Comparison of ENCODE assay signal across 18 cellular contexts in genomic region chrX:110219920-110220319, GRCh38.
DNase-seq lines count a peak whose midpoint lies in the region; TF ChIP-seq lines count a peak whose summit lies in the region.
"Had no signal": no experiment of that assay in that cellular context is flagged by ENCODE, and none has a peak within 500 bp of the region (broad histone marks: within the 10 kb centered on the region; RNA-seq: fewer than 3 reads in every experiment).

No MANE protein-coding gene starts in this region.

- no peak overlapping the region for H3K4me3 Mint-ChIP-seq in activated CD4-positive, alpha-beta memory T cell treated with anti-CD3 and anti-CD28 coated beads for 36 hours
- H3K4me3 Mint-ChIP-seq: H9 had no signal

- CTCF ChIA-PET in activated CD4-positive, alpha-beta memory T cell treated with anti-CD3 and anti-CD28 coated beads for 36 hours (lab: Charles Lee), result interaction anchor here (1.4 kb wide), 1 partner anchor 73 kb away, joined by 4 read pairs; no protein-coding TSS in a partner anchor

- no peak for TF ChIP-seq CTCF in cardiac fibroblast (IDR thresholded peaks at IDR 0.05; ENCODE audit: low read depth, low read length)

- no peaks in the 10 kb centered on the region for H3K36me3 Mint-ChIP-seq in activated CD4-positive, alpha-beta memory T cell treated with anti-CD3 and anti-CD28 coated beads for 36 hours

- no peak overlapping the region for H3K4me3 ChIP-seq in cardiac fibroblast (replicated peaks in 1 of 2; ENCODE audit: low read depth in 2 of 2, low read length in 2 of 2)
- H3K4me3 ChIP-seq: BLaER1 treated with 17β-estradiol and CSF1 and Interleukin-3, amounts not matched to agents 10 nM and 100 nM had no signal

- DNase-seq in EL, result peak; percentile 49
- peak; percentile 20 for DNase-seq in NCI-H226
- DNase-seq in cardiac fibroblast (ENCODE audit: low read depth in 2 of 2), result peak; percentile 44 to 75
- DNase-seq in kidney tubule cell (ENCODE audit: low spot score), result peak; percentile 61
- DNase-seq in SW480 (ENCODE audit: low spot score), result no peak
- DNase-seq in OCI-M2 (lab: John Stamatoyannopoulos, UW; ENCODE audit: unreplicated experiment), result no peak
- no peak for DNase-seq in activated CD4-positive, alpha-beta memory T cell treated with anti-CD3 and anti-CD28 coated beads for 36 hours
- no peak for DNase-seq in stimulated activated naive CD4-positive, alpha-beta T cell treated with Interleukin-2 at 50 U/mL for 16 hours (lab: John Stamatoyannopoulos, UW)
- DNase-seq: activated CD4-positive, alpha-beta T cell treated with anti-CD3 and anti-CD28 coated beads for 4 hours; dermis blood vessel endothelial cell; DMS79; glutamatergic neuron; H9; left colon; NCI-H1694; NCI-H524; T-helper 2 cell had no signal

- intact Hi-C loops in activated CD4-positive, alpha-beta memory T cell treated with anti-CD3 and anti-CD28 coated beads for 36 hours (cut with micrococcal nuclease), result no loop called here

- H3K27ac Mint-ChIP-seq in activated CD4-positive, alpha-beta memory T cell treated with anti-CD3 and anti-CD28 coated beads for 36 hours, result no peak overlapping the region
- H3K27ac Mint-ChIP-seq: H9 had no signal

- H3K27me3 Mint-ChIP-seq in activated CD4-positive, alpha-beta memory T cell treated with anti-CD3 and anti-CD28 coated beads for 36 hours, result no peaks in the 10 kb centered on the region

- POLR2A ChIA-PET in activated CD4-positive, alpha-beta memory T cell treated with anti-CD3 and anti-CD28 coated beads for 36 hours (lab: Charles Lee), result no interaction called here

- peaks cover 33% of the 10 kb centered on the region for H3K4me1 Mint-ChIP-seq in activated CD4-positive, alpha-beta memory T cell treated with anti-CD3 and anti-CD28 coated beads for 36 hours (ENCODE audit: low read depth)

- H3K9me3 Mint-ChIP-seq in activated CD4-positive, alpha-beta memory T cell treated with anti-CD3 and anti-CD28 coated beads for 36 hours, result no peaks in the 10 kb centered on the region

Comparison
In these comparisons a context has a peak if more than half of its experiments do, and no peak if none do; other contexts are left out.
1. DNase-seq: peak in EL (single experiment), NCI-H226 (single experiment), cardiac fibroblast (2 of 2) and kidney tubule cell (single experiment); none in SW480 (single experiment), OCI-M2 (single experiment), activated CD4-positive, alpha-beta memory T cell treated with anti-CD3 and anti-CD28 coated beads for 36 hours (single experiment) and stimulated activated naive CD4-positive, alpha-beta T cell treated with Interleukin-2 at 50 U/mL for 16 hours (single experiment).